ENCODE assay signal across 9 cellular contexts in the genomic region with DNA sequence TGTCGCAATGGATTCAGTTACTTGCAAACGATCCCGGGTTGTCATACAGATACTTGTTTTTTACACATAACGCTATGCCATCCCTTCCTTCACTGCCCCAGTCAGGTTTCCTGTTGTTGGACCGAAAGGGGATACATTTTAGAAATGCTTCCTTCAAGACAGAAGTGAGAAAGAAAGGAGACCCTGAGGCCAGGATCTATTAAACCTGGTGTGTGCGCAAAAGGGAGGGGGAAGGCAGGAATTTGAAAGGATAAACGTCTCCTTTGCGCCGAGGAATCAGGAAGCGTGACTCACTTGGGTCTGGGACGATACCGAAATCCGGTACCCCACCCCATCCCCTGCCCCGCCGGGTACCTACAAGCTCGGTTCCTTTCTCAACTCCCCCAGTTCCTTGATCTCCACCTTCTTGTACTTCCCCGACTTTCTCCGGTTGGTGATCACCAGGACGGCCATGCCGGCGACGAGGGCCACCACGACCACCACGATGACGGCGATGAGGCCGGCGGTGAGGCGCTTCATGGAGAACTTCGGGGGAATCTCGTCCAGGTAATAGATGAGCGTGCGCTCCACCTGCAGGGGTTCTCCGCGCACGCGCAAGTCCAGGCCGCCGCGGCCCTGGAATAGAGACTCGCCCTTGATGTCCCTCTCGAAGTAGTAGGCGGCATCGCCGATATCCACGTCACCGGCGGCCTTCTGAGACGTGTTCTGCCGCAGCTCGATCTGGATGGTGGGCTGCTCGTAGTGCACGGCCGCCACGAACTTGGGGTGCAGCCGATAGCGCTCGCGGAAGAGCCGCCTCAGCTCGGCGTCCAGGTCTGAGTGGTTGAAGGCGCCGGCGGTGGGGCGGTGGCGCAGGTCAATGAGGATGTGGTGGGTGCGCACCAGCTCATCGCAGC. TPM values are rescaled to one million over a fixed set of nuclear protein-coding genes. Genes with fewer than 3 reads are reported as not detected.
DNase-seq lines count a peak whose midpoint lies in the region; ATAC-seq and TF ChIP-seq lines count a peak whose summit lies in the region.
"Had no signal": no experiment of that assay in that cellular context is flagged by ENCODE, and none has a peak within 500 bp of the region (broad histone marks: within the 10 kb centered on the region; RNA-seq: fewer than 3 reads in every experiment).

No MANE protein-coding gene starts in this region.

- CTCF ChIA-PET in activated CD4-positive, alpha-beta T cell treated with anti-CD3 and anti-CD28 coated beads, Interleukin-2, amount 10 ng/mL, durations not matched to agents 7 days and 5 days (lab: Charles Lee), result no interaction called here

- 33 to 38% methylated on average over 58 to 66 of the region's 69 CpGs for WGBS in mesodermal cell (ENCODE audit: insufficient coverage in 2 of 2), 2 experiments

- peak overlapping the region; percentile 43 for H3K4me3 Mint-ChIP-seq in activated CD4-positive, alpha-beta T cell treated with anti-CD3 and anti-CD28 coated beads, Interleukin-2, amount 10 ng/mL, durations not matched to agents 7 days and 5 days
- H3K4me3 Mint-ChIP-seq in type B pancreatic cell, result peak overlapping the region; percentile 65

- POLR2A ChIA-PET in activated CD4-positive, alpha-beta T cell treated with anti-CD3 and anti-CD28 coated beads, Interleukin-2, amount 10 ng/mL, durations not matched to agents 7 days and 5 days (lab: Charles Lee), result no interaction called here

- H3K27me3 Mint-ChIP-seq in activated CD4-positive, alpha-beta T cell treated with anti-CD3 and anti-CD28 coated beads, Interleukin-2, amount 10 ng/mL, durations not matched to agents 7 days and 5 days, result peaks cover 79% of the 10 kb centered on the region
- peaks cover 24% of the 10 kb centered on the region for H3K27me3 Mint-ChIP-seq in type B pancreatic cell

- peaks cover 36% of the 10 kb centered on the region for H3K4me1 Mint-ChIP-seq in activated CD4-positive, alpha-beta T cell treated with anti-CD3 and anti-CD28 coated beads, Interleukin-2, amount 10 ng/mL, durations not matched to agents 7 days and 5 days
- peaks cover 43% of the 10 kb centered on the region for H3K4me1 Mint-ChIP-seq in type B pancreatic cell (ENCODE audit: unreplicated experiment)

- H3K9me3 Mint-ChIP-seq in activated CD4-positive, alpha-beta T cell treated with anti-CD3 and anti-CD28 coated beads, Interleukin-2, amount 10 ng/mL, durations not matched to agents 7 days and 5 days, result no peaks in the 10 kb centered on the region
- H3K9me3 Mint-ChIP-seq in type B pancreatic cell, result peaks cover 5% of the 10 kb centered on the region

- ATAC-seq in HG03460 (IDR thresholded peaks at IDR 0.05; ENCODE audit: unreplicated experiment), result no peak

- H3K4me3 ChIP-seq in choroid plexus epithelial cell (ENCODE audit: low read depth, low read length) (peak overlapping the region; percentile 37), mesodermal cell (ENCODE audit: extremely low read depth, insufficient read depth, low read length, poor library complexity, severe bottlenecking) (peak overlapping the region; percentile 23), foreskin fibroblast (ENCODE audit: low read depth in 1 of 2, low read length in 2 of 2) (peak overlapping the region in 1 of 2 donors; percentile 35)

- H3K36me3 Mint-ChIP-seq in activated CD4-positive, alpha-beta T cell treated with anti-CD3 and anti-CD28 coated beads, Interleukin-2, amount 10 ng/mL, durations not matched to agents 7 days and 5 days (ENCODE audit: low read depth), result no peaks in the 10 kb centered on the region
- peaks cover 8% of the 10 kb centered on the region for H3K36me3 Mint-ChIP-seq in type B pancreatic cell

- no peaks in the 10 kb centered on the region for H3K9me3 ChIP-seq in mesodermal cell (ENCODE audit: control insufficient read depth, low read length)

- H3K27ac ChIP-seq in mesodermal cell (ENCODE audit: low read depth, low read length, severe bottlenecking), result no peak overlapping the region

- no peaks in the 10 kb centered on the region for H3K36me3 ChIP-seq in mesodermal cell (ENCODE audit: control insufficient read depth, insufficient read depth, low read length)

- no peak for DNase-seq in activated CD4-positive, alpha-beta T cell treated with anti-CD3 and anti-CD28 coated beads, Interleukin-2, amount 10 ng/mL, durations not matched to agents 7 days and 5 days
- no peak for DNase-seq in activated CD4-positive, alpha-beta T cell treated with anti-CD3 and anti-CD28 coated beads for 1 hour
- DNase-seq in choroid plexus epithelial cell (ENCODE audit: low read depth) (no peak), type B pancreatic cell (ENCODE audit: extremely low spot score, unreplicated experiment) (no peak), GM19240 (ENCODE audit: insufficient read length, low spot score) (no peak), foreskin fibroblast (no peak)
- DNase-seq: COR-L47 had no signal

- H3K27ac Mint-ChIP-seq in activated CD4-positive, alpha-beta T cell treated with anti-CD3 and anti-CD28 coated beads, Interleukin-2, amount 10 ng/mL, durations not matched to agents 7 days and 5 days, result no peak overlapping the region
- peak overlapping the region; percentile 28 for H3K27ac Mint-ChIP-seq in type B pancreatic cell

- H3K4me1 ChIP-seq in mesodermal cell (ENCODE audit: control insufficient read depth, insufficient read depth, low read length, poor library complexity, severe bottlenecking), result peaks cover 10% of the 10 kb centered on the region

- no peak for TF ChIP-seq CTCF in choroid plexus epithelial cell (conservative IDR thresholded peaks at IDR 0.05; ENCODE audit: low read depth, low read length)
- no peak for TF ChIP-seq CTCF in type B pancreatic cell (conservative IDR thresholded peaks at IDR 0.05)
- TF ChIP-seq CTCF in foreskin fibroblast (IDR thresholded peaks at IDR 0.05; ENCODE audit: low read depth, low read length), result no peak

RNA-seq across cellular contexts. Expression of a gene that starts 1.0 kb away (rescaled TPM):
- total RNA-seq in activated CD4-positive, alpha-beta T cell treated with anti-CD3 and anti-CD28 coated beads, Interleukin-2, amount 10 ng/mL, durations not matched to agents 7 days and 5 days, result not detected
- polyA plus RNA-seq in mesodermal cell (2013, experiment 1 of 2), result not detected
- polyA plus RNA-seq in mesodermal cell (2013, experiment 2 of 2), result 0.10 TPM
- 21.2 and 39.7 TPM in 2 replicates for total RNA-seq in type B pancreatic cell (ENCODE audit: low replicate concordance)

RNA-seq across cellular contexts. Expression of a gene that starts 29.6 kb away (rescaled TPM):
- total RNA-seq in activated CD4-positive, alpha-beta T cell treated with anti-CD3 and anti-CD28 coated beads, Interleukin-2, amount 10 ng/mL, durations not matched to agents 7 days and 5 days, result 10 to 100 TPM; 19.1 to 23.5 TPM
- 6.0 TPM for polyA plus RNA-seq in mesodermal cell (2013, experiment 1 of 2)
- polyA plus RNA-seq in mesodermal cell (2013, experiment 2 of 2), result 11.5 TPM
- 19.1 and 22.4 TPM in 2 replicates for total RNA-seq in type B pancreatic cell (ENCODE audit: low replicate concordance)

Comparison
In these comparisons a context has a peak if more than half of its experiments do, and no peak if none do; other contexts are left out.
1. RNA of a gene that starts 1.0 kb away (total RNA-seq): 21.2 to 39.7 TPM in type B pancreatic cell; not detected in activated CD4-positive, alpha-beta T cell treated with anti-CD3 and anti-CD28 coated beads, Interleukin-2, amount 10 ng/mL, durations not matched to agents 7 days and 5 days; every median in the first group is over 10 times any median in the second.